1 cellular context compared by ENCODE assay signal in genomic region chr17:81959362-81960129, GRCh38.
TF ChIP-seq lines count a peak whose summit lies in the region.

No MANE protein-coding gene starts in this region.

TF ChIP-seq in HepG2, 621 proteins besides CTCF, POLR2A, EP300 and RAD21 (continued from another document and continues in another):
- TF ChIP-seq YEATS4 (CRISPR knock-in tag; IDR thresholded peaks at IDR 0.05; ENCODE audit: borderline replicate concordance): peak; percentile 78
- TF ChIP-seq ZFYVE20 (CRISPR knock-in tag; IDR thresholded peaks at IDR 0.05; ENCODE audit: borderline replicate concordance, low read depth): no peak
- TF ChIP-seq ZNF674 (CRISPR knock-in tag; IDR thresholded peaks at IDR 0.05; ENCODE audit: low read depth): 0 out of 2 replicates have a peak, but pooled peaks have one; percentile 26
- no peak for TF ChIP-seq PTBP1 (IDR thresholded peaks at IDR 0.05; ENCODE audit: low read depth, low read length, poor library complexity, severe bottlenecking)
- TF ChIP-seq CCDC6 (CRISPR knock-in tag; IDR thresholded peaks at IDR 0.05): peak; percentile 63
- no peak for TF ChIP-seq TEAD3 (CRISPR knock-in tag; optimal IDR thresholded peaks at IDR 0.05; ENCODE audit: borderline replicate concordance)
- 0 out of 2 replicates have a peak, but pooled peaks have one; percentile 34 for TF ChIP-seq DNMT1 (CRISPR knock-in tag; IDR thresholded peaks at IDR 0.05)
- TF ChIP-seq HBP1 (CRISPR knock-in tag; IDR thresholded peaks at IDR 0.05; ENCODE audit: low read depth): 0 out of 2 replicates have a peak, but pooled peaks have one; percentile 29
- peak; percentile 43; the same call in 1 of the 2 replicates for TF ChIP-seq ZNF280D (CRISPR knock-in tag; IDR thresholded peaks at IDR 0.05)
- TF ChIP-seq SMC3 (IDR thresholded peaks at IDR 0.05; ENCODE audit: low read length): peak; percentile 41; the same call in 1 of the 2 replicates
- no peak for TF ChIP-seq SETDB1 (CRISPR knock-in tag; IDR thresholded peaks at IDR 0.05; ENCODE audit: borderline replicate concordance)
- TF ChIP-seq YEATS2 (CRISPR knock-in tag; IDR thresholded peaks at IDR 0.05; ENCODE audit: borderline replicate concordance): no peak; the same call in 1 of the 2 replicates
- no peak; the same call in 1 of the 2 replicates for TF ChIP-seq ZNF501 (CRISPR knock-in tag; IDR thresholded peaks at IDR 0.05)
- peak; percentile 60; the same call in 1 of the 2 replicates for TF ChIP-seq ZBTB7A (CRISPR knock-in tag; IDR thresholded peaks at IDR 0.05)
- 0 out of 2 replicates have a peak, but pooled peaks have one; percentile 44 for TF ChIP-seq ZNF251 (CRISPR knock-in tag; IDR thresholded peaks at IDR 0.05)
- no peak for TF ChIP-seq PCBP1 (IDR thresholded peaks at IDR 0.05; ENCODE audit: borderline replicate concordance, low read depth, low read length)
- TF ChIP-seq NR2F2 (IDR thresholded peaks at IDR 0.05; ENCODE audit: borderline replicate concordance, low read depth): peak; percentile 64; the same call in 1 of the 2 replicates
- TF ChIP-seq IRF2 (CRISPR knock-in tag; IDR thresholded peaks at IDR 0.05): no peak
- TF ChIP-seq HNRNPLL (IDR thresholded peaks at IDR 0.05; ENCODE audit: low read depth, low read length, poor library complexity, severe bottlenecking): peak; percentile 11
- TF ChIP-seq CREB1 (IDR thresholded peaks at IDR 0.05): no peak
- TF ChIP-seq CREB1 (CRISPR knock-in tag; IDR thresholded peaks at IDR 0.05): no peak
- TF ChIP-seq HIC2 (CRISPR knock-in tag; IDR thresholded peaks at IDR 0.05; ENCODE audit: low read depth): peak; percentile 5; the same call in 1 of the 2 replicates
- no peak for TF ChIP-seq GATAD1 (CRISPR knock-in tag; IDR thresholded peaks at IDR 0.05)
- 0 out of 2 replicates have a peak, but pooled peaks have one; percentile 27 for TF ChIP-seq ATF2 (CRISPR knock-in tag; IDR thresholded peaks at IDR 0.05)
- TF ChIP-seq IRF1 (CRISPR knock-in tag; IDR thresholded peaks at IDR 0.05; ENCODE audit: low read depth): no peak
- no peak for TF ChIP-seq TRIM24 (CRISPR knock-in tag; IDR thresholded peaks at IDR 0.05)
- TF ChIP-seq TBX3 (IDR thresholded peaks at IDR 0.05; ENCODE audit: borderline replicate concordance): no peak
- TF ChIP-seq ZNF414 (CRISPR knock-in tag; IDR thresholded peaks at IDR 0.05): no peak; the same call in 1 of the 2 replicates
- no peak for TF ChIP-seq ZNF576 (CRISPR knock-in tag; IDR thresholded peaks at IDR 0.05)
- no peak for TF ChIP-seq GPBP1L1 (CRISPR knock-in tag; IDR thresholded peaks at IDR 0.05)
- no peak for TF ChIP-seq ZNF572 (CRISPR knock-in tag; IDR thresholded peaks at IDR 0.05)
- TF ChIP-seq ZNF350 (CRISPR knock-in tag; IDR thresholded peaks at IDR 0.05; ENCODE audit: borderline replicate concordance, low read depth): no peak
- no peak for TF ChIP-seq ATF5 (CRISPR knock-in tag; IDR thresholded peaks at IDR 0.05; ENCODE audit: low read depth)
- no peak for TF ChIP-seq FIP1L1 (IDR thresholded peaks at IDR 0.05; ENCODE audit: borderline replicate concordance, insufficient read depth, low read depth, low read length)
- no peak; the same call in 1 of the 2 replicates for TF ChIP-seq KDM2A (CRISPR knock-in tag; IDR thresholded peaks at IDR 0.05; ENCODE audit: borderline replicate concordance, low read depth)
- TF ChIP-seq SOX5 (CRISPR knock-in tag; IDR thresholded peaks at IDR 0.05; ENCODE audit: borderline replicate concordance): no peak
- TF ChIP-seq ZNF816 (CRISPR knock-in tag; IDR thresholded peaks at IDR 0.05; ENCODE audit: borderline replicate concordance): peak; percentile 19; the same call in 1 of the 2 replicates
- no peak; the same call in 1 of the 2 replicates for TF ChIP-seq KLF12 (CRISPR knock-in tag; IDR thresholded peaks at IDR 0.05; ENCODE audit: borderline replicate concordance)
- TF ChIP-seq ARID2 (CRISPR knock-in tag; IDR thresholded peaks at IDR 0.05; ENCODE audit: borderline replicate concordance): peak; percentile 90
- TF ChIP-seq MXI1 (IDR thresholded peaks at IDR 0.05; ENCODE audit: borderline replicate concordance, low read depth, low read length): peak; percentile 84; the same call in 1 of the 3 replicates
- no peak for TF ChIP-seq ZNF143 (CRISPR knock-in tag; IDR thresholded peaks at IDR 0.05)
- TF ChIP-seq ERF (CRISPR knock-in tag; IDR thresholded peaks at IDR 0.05): no peak; the same call in none of the 2 replicates
- TF ChIP-seq NFYC (CRISPR knock-in tag; IDR thresholded peaks at IDR 0.05): no peak
- TF ChIP-seq ZBTB42 (CRISPR knock-in tag; IDR thresholded peaks at IDR 0.05): no peak
- TF ChIP-seq MED13 (CRISPR knock-in tag; IDR thresholded peaks at IDR 0.05): no peak; the same call in 1 of the 2 replicates
- 0 out of 2 replicates have a peak, but pooled peaks have one; percentile 87 for TF ChIP-seq ZNF441 (CRISPR knock-in tag; IDR thresholded peaks at IDR 0.05; ENCODE audit: borderline replicate concordance)
- no peak for TF ChIP-seq SYNCRIP (IDR thresholded peaks at IDR 0.05; ENCODE audit: insufficient read depth, low read depth, low read length)
- peak; percentile 16; the same call in 1 of the 2 replicates for TF ChIP-seq SRY (CRISPR knock-in tag; IDR thresholded peaks at IDR 0.05)
- TF ChIP-seq KDM5A (IDR thresholded peaks at IDR 0.05; ENCODE audit: borderline replicate concordance, low read length): no peak; the same call in 1 of the 2 replicates
- no peak for TF ChIP-seq FOXA1 (IDR thresholded peaks at IDR 0.05)
- TF ChIP-seq FOXA1 (CRISPR knock-in tag; IDR thresholded peaks at IDR 0.05): no peak
- TF ChIP-seq KDM5B (CRISPR knock-in tag; IDR thresholded peaks at IDR 0.05; ENCODE audit: borderline replicate concordance): no peak
- no peak for TF ChIP-seq THRA (CRISPR knock-in tag; IDR thresholded peaks at IDR 0.05; ENCODE audit: borderline replicate concordance)
- TF ChIP-seq ZNF678 (CRISPR knock-in tag; IDR thresholded peaks at IDR 0.05): peak; percentile 34; the same call in 1 of the 2 replicates
- TF ChIP-seq ZNF256 (CRISPR knock-in tag; conservative IDR thresholded peaks at IDR 0.05): no peak
- TF ChIP-seq ZNF335 (CRISPR knock-in tag; IDR thresholded peaks at IDR 0.05): 0 out of 2 replicates have a peak, but pooled peaks have one; percentile 21
